1 cellular context compared by ENCODE assay signal in genomic region chr14:21104448-21105060, GRCh38.
TF ChIP-seq lines count a peak whose summit lies in the region.

No MANE protein-coding gene starts in this region.

TF ChIP-seq in IMR-90, 13 proteins besides CTCF, POLR2A, EP300 and RAD21:
- TF ChIP-seq MAZ (IDR thresholded peaks at IDR 0.05; ENCODE audit: borderline replicate concordance, low read depth, low read length) (no peak), SMC3 (IDR thresholded peaks at IDR 0.05; ENCODE audit: low read depth, low read length) (peak; percentile 89)
